1 cellular context compared by ENCODE assay signal in genomic region chr22:38114484-38115398, GRCh38.
TF ChIP-seq lines count a peak whose summit lies in the region.

No MANE protein-coding gene starts in this region.

TF ChIP-seq in HepG2, 621 proteins besides CTCF, POLR2A, EP300 and RAD21 (continued from another document):
- 0 out of 2 replicates have a peak, but pooled peaks have one; percentile 22 for TF ChIP-seq ZBTB21 (CRISPR knock-in tag; IDR thresholded peaks at IDR 0.05)
- peak; percentile 87 for TF ChIP-seq ZSCAN22 (CRISPR knock-in tag; IDR thresholded peaks at IDR 0.05)
- TF ChIP-seq ZNF83 (CRISPR knock-in tag; IDR thresholded peaks at IDR 0.05; ENCODE audit: borderline replicate concordance): no peak
- TF ChIP-seq ONECUT2 (CRISPR knock-in tag; IDR thresholded peaks at IDR 0.05): no peak
